ENCODE assay signal across 14 cellular contexts in genomic region chr4:89305028-89305427, GRCh38. TPM values are rescaled to one million over a fixed set of nuclear protein-coding genes. Genes with fewer than 3 reads are reported as not detected.
DNase-seq lines count a peak whose midpoint lies in the region; ATAC-seq and TF ChIP-seq lines count a peak whose summit lies in the region.
"Had no signal": no experiment of that assay in that cellular context is flagged by ENCODE, and none has a peak within 500 bp of the region (broad histone marks: within the 10 kb centered on the region; RNA-seq: fewer than 3 reads in every experiment).

No MANE protein-coding gene starts in this region.

- H3K36me3 Mint-ChIP-seq in CD8-positive, alpha-beta T cell, result peaks cover 15% of the 10 kb centered on the region
- peaks cover 21% of the 10 kb centered on the region for H3K36me3 Mint-ChIP-seq in activated T-helper 2 cell treated with anti-CD3 and anti-CD28 coated beads, Interferon-gamma antibody, Interleukin-2, Interleukin-4, amounts not matched to agents 10 μg/mL and 5 μg/mL and 100 μg/mL, durations not matched to agents 14 hours and 24 hours and 36 hours (ENCODE audit: low read depth)
- H3K36me3 Mint-ChIP-seq: stimulated activated naive B cell treated with anti-CD40 and anti-IgM and Interleukin-4, amounts not matched to agents 10 μg/mL and 1 μg/mL and 100 μg/mL, for 72 hours had no signal

- no peak overlapping the region for H3K4me3 ChIP-seq in BLaER1
- H3K4me3 ChIP-seq in CD8-positive, alpha-beta T cell (ENCODE audit: low read depth, low read length), result peak overlapping the region; percentile 67
- H3K4me3 ChIP-seq in muscle layer of duodenum (ENCODE audit: low read depth in 1 of 2, low read length in 2 of 2), result peak overlapping the region in 1 of 2 donors; percentile 78
- H3K4me3 ChIP-seq: SJSA1 had no signal

- H3K9ac ChIP-seq in BLaER1, result 0 out of 2 replicates have a peak overlapping the region, but pooled peaks have one; percentile 81
- H3K9ac ChIP-seq: parathyroid adenoma had no signal

- H3K9me3 Mint-ChIP-seq in CD8-positive, alpha-beta T cell, result no peaks in the 10 kb centered on the region
- H3K9me3 Mint-ChIP-seq in activated T-helper 2 cell treated with anti-CD3 and anti-CD28 coated beads, Interferon-gamma antibody, Interleukin-2, Interleukin-4, amounts not matched to agents 10 μg/mL and 5 μg/mL and 100 μg/mL, durations not matched to agents 14 hours and 24 hours and 36 hours, result no peaks in the 10 kb centered on the region
- H3K9me3 Mint-ChIP-seq: stimulated activated naive B cell treated with anti-CD40 and anti-IgM and Interleukin-4, amounts not matched to agents 10 μg/mL and 1 μg/mL and 100 μg/mL, for 72 hours had no signal

- POLR2A ChIA-PET in CD8-positive, alpha-beta T cell (lab: Charles Lee), result interaction anchor here (1.3 kb wide), 1 partner anchor 10 kb away, joined by 6 read pairs; no protein-coding TSS in a partner anchor

- intact Hi-C loops in CD8-positive, alpha-beta T cell (cut with DNase I, micrococcal nuclease), result loop anchor here in 1 of 2 experiments (5.0 to 10.0 kb wide), 2 partner anchors 127 to 1020 kb away; partner anchors contain the start of gene PPM1K
- intact Hi-C loops in activated T-helper 2 cell treated with anti-CD3 and anti-CD28 coated beads, Interferon-gamma antibody, Interleukin-2, Interleukin-4, amounts not matched to agents 10 μg/mL and 5 μg/mL and 100 μg/mL, durations not matched to agents 14 hours and 24 hours and 36 hours (cut with micrococcal nuclease), result loop anchor here (5.0 kb wide), 2 partner anchors 62 to 193 kb away; partner anchors contain the start of gene TIGD2

- no peaks in the 10 kb centered on the region for H4K20me1 ChIP-seq in BLaER1

- peak overlapping the region; percentile 93 for H3K4me3 Mint-ChIP-seq in CD8-positive, alpha-beta T cell
- H3K4me3 Mint-ChIP-seq in activated T-helper 2 cell treated with anti-CD3 and anti-CD28 coated beads, Interferon-gamma antibody, Interleukin-2, Interleukin-4, amounts not matched to agents 10 μg/mL and 5 μg/mL and 100 μg/mL, durations not matched to agents 14 hours and 24 hours and 36 hours (ENCODE audit: low read depth), result peak overlapping the region; percentile 97
- H3K4me3 Mint-ChIP-seq: stimulated activated naive B cell treated with anti-CD40 and anti-IgM and Interleukin-4, amounts not matched to agents 10 μg/mL and 1 μg/mL and 100 μg/mL, for 72 hours had no signal

- no peak for ATAC-seq in CD8-positive, alpha-beta T cell
- ATAC-seq in HG03439 (IDR thresholded peaks at IDR 0.05; ENCODE audit: unreplicated experiment), result no peak
- ATAC-seq: stimulated activated naive B cell treated with anti-CD40 and anti-IgM and Interleukin-4, amounts not matched to agents 10 μg/mL and 1 μg/mL and 100 μg/mL, for 72 hours had no signal

- DNase-seq in CD8-positive, alpha-beta T cell, result no peak
- no peak for DNase-seq in activated T-helper 2 cell treated with anti-CD3 and anti-CD28 coated beads, Interferon-gamma antibody, Interleukin-2, Interleukin-4, amounts not matched to agents 10 μg/mL and 5 μg/mL and 100 μg/mL, durations not matched to agents 14 hours and 24 hours and 36 hours (ENCODE audit: low spot score)
- DNase-seq in NOMO-1 (lab: John Stamatoyannopoulos, UW; ENCODE audit: unreplicated experiment in 2 of 2) (no peak), GM13977 (ENCODE audit: low spot score) (no peak)
- DNase-seq: Caco-2; effector CD8-positive, alpha-beta T cell; NCI-H510A; stimulated activated CD4-positive, alpha-beta T cell treated with anti-CD3 and anti-CD28 coated beads, Interleukin-2, amount 100 ng/mL, for 24 hours; stimulated activated naive B cell treated with anti-CD40 and anti-IgM and Interleukin-4, amounts not matched to agents 10 μg/mL and 1 μg/mL and 100 μg/mL, for 72 hours had no signal

- TF ChIP-seq CTCF in CD8-positive, alpha-beta T cell (IDR thresholded peaks at IDR 0.05), result no peak
- TF ChIP-seq CTCF in GM13977 (IDR thresholded peaks at IDR 0.05; ENCODE audit: extremely low read depth, insufficient read depth, missing control alignments), result no peak

- no peak overlapping the region for H3K27ac ChIP-seq in BLaER1
- H3K27ac ChIP-seq in CD8-positive, alpha-beta T cell (ENCODE audit: low read depth, low read length), result peak overlapping the region; percentile 12
- peak overlapping the region; percentile 74 for H3K27ac ChIP-seq in muscle layer of duodenum (ENCODE audit: low read length)
- H3K27ac ChIP-seq: parathyroid adenoma, SJSA1 had no signal

- in situ Hi-C loops in GM13977 (cut with MboI; ENCODE audit: low pct_unique_long_range_greater_than_20kb, low sequenced_read_pairs, unreplicated experiment), result no loop called here

- peak overlapping the region; percentile 90 for H3K4me2 ChIP-seq in BLaER1

- H3K36me3 ChIP-seq in BLaER1, result no peaks in the 10 kb centered on the region
- H3K36me3 ChIP-seq in CD8-positive, alpha-beta T cell (ENCODE audit: insufficient read depth, low read length), result no peaks in the 10 kb centered on the region
- H3K36me3 ChIP-seq in muscle layer of duodenum (ENCODE audit: control insufficient read depth in 1 of 2, insufficient read depth in 2 of 2, low read length in 2 of 2), result no peaks in the 10 kb centered on the region
- H3K36me3 ChIP-seq: SJSA1 had no signal

- H3K4me1 ChIP-seq in BLaER1, result peaks cover 67% of the 10 kb centered on the region
- peaks cover 63% of the 10 kb centered on the region for H3K4me1 ChIP-seq in CD8-positive, alpha-beta T cell (ENCODE audit: insufficient read depth, low read length)
- H3K4me1 ChIP-seq in muscle layer of duodenum (ENCODE audit: control insufficient read depth in 1 of 2, insufficient read depth in 2 of 2, low read length in 2 of 2), result peaks cover 6 to 9% of the 10 kb centered on the region in 2 donors
- H3K4me1 ChIP-seq: Caco-2, parathyroid adenoma had no signal

- H3K4me1 Mint-ChIP-seq in CD8-positive, alpha-beta T cell (ENCODE audit: low read depth), result peaks cover 68% of the 10 kb centered on the region
- peaks cover 71% of the 10 kb centered on the region for H3K4me1 Mint-ChIP-seq in activated T-helper 2 cell treated with anti-CD3 and anti-CD28 coated beads, Interferon-gamma antibody, Interleukin-2, Interleukin-4, amounts not matched to agents 10 μg/mL and 5 μg/mL and 100 μg/mL, durations not matched to agents 14 hours and 24 hours and 36 hours (ENCODE audit: low read depth)

- peak overlapping the region; percentile 90 for H3K27ac Mint-ChIP-seq in CD8-positive, alpha-beta T cell
- peak overlapping the region; percentile 52 for H3K27ac Mint-ChIP-seq in activated T-helper 2 cell treated with anti-CD3 and anti-CD28 coated beads, Interferon-gamma antibody, Interleukin-2, Interleukin-4, amounts not matched to agents 10 μg/mL and 5 μg/mL and 100 μg/mL, durations not matched to agents 14 hours and 24 hours and 36 hours
- H3K27ac Mint-ChIP-seq: stimulated activated naive B cell treated with anti-CD40 and anti-IgM and Interleukin-4, amounts not matched to agents 10 μg/mL and 1 μg/mL and 100 μg/mL, for 72 hours had no signal

- H3K9me3 ChIP-seq in BLaER1 (no peaks in the 10 kb centered on the region), muscle layer of duodenum (ENCODE audit: control insufficient read depth in 1 of 2, low read length in 2 of 2) (no peaks in the 10 kb centered on the region)
- H3K9me3 ChIP-seq in CD8-positive, alpha-beta T cell (ENCODE audit: low read length), result no peaks in the 10 kb centered on the region
- H3K9me3 ChIP-seq: Caco-2, SJSA1 had no signal

- H3K27me3 ChIP-seq in BLaER1 (peaks cover 4% of the 10 kb centered on the region; the same call in 1 of the 2 replicates), muscle layer of duodenum (ENCODE audit: low read depth, low read length) (no peaks in the 10 kb centered on the region)
- H3K27me3 ChIP-seq in CD8-positive, alpha-beta T cell (ENCODE audit: insufficient read depth, low read length), result no peaks in the 10 kb centered on the region

- CTCF ChIA-PET in CD8-positive, alpha-beta T cell (lab: Charles Lee), result interaction anchor here (0.7 to 0.9 kb wide), 2 partner anchors 78 to 130 kb away, joined by 3 to 4 read pairs; no protein-coding TSS in a partner anchor

- no peaks in the 10 kb centered on the region for H3K27me3 Mint-ChIP-seq in CD8-positive, alpha-beta T cell (ENCODE audit: low read depth)
- H3K27me3 Mint-ChIP-seq in activated T-helper 2 cell treated with anti-CD3 and anti-CD28 coated beads, Interferon-gamma antibody, Interleukin-2, Interleukin-4, amounts not matched to agents 10 μg/mL and 5 μg/mL and 100 μg/mL, durations not matched to agents 14 hours and 24 hours and 36 hours (ENCODE audit: low read depth), result no peaks in the 10 kb centered on the region

RNA-seq across cellular contexts. Expression of gene GPRIN3, which starts 2.6 kb away (rescaled TPM):
- 10 to 100 TPM; 32.1 to 34.4 TPM for total RNA-seq in CD8-positive, alpha-beta T cell
- total RNA-seq in activated T-helper 2 cell treated with anti-CD3 and anti-CD28 coated beads, Interferon-gamma antibody, Interleukin-2, Interleukin-4, amounts not matched to agents 10 μg/mL and 5 μg/mL and 100 μg/mL, durations not matched to agents 14 hours and 24 hours and 36 hours, result 10.7 and 11.6 TPM in 2 replicates
- total RNA-seq: SJSA1 had no signal
